14 cellular contexts compared by ENCODE assay signal in the genomic region with DNA sequence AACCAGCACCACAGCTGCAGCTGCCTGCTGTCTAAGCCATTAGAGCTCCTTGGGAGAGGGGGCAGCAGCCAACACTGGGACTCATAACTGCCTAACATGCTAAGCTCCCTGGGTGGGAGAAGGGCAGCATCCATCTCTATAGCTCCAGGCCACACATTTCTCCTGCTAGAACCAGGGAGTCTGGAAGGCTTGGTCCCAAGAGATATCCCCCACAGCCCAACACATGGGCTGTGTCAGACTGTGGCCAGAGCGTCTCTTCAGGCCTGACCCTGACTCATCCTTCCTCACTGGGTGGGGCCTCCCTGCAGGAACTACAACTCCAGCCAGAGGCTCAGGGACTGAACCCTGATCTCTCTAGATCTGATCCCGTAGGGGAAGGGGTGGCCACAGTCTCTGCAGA.
DNase-seq lines count a peak whose midpoint lies in the region; ATAC-seq and TF ChIP-seq lines count a peak whose summit lies in the region.
"Had no signal": no experiment of that assay in that cellular context is flagged by ENCODE, and none has a peak within 500 bp of the region (broad histone marks: within the 10 kb centered on the region; RNA-seq: fewer than 3 reads in every experiment).

No MANE protein-coding gene starts in this region.

- dilution Hi-C loops in mammary epithelial cell (cut with HindIII; ENCODE audit: low sequenced_read_pairs) = no loop called here

- DNase-seq in EL (peak; percentile 67), M059J (ENCODE audit: low read depth) (peak; percentile 47), mammary epithelial cell (peak; percentile 11), mesenchymal stem cell (peak; percentile 55), amygdala (lab: John Stamatoyannopoulos, UW) (no peak), ecto neural progenitor cell (ENCODE audit: low spot score) (no peak)
- DNase-seq: activated CD4-positive, alpha-beta T cell treated with anti-CD3 and anti-CD28 coated beads for 4 hours; H7; NCI-H187; stimulated activated naive B cell treated with anti-CD40 and anti-IgM and Interleukin-4, amounts not matched to agents 10 μg/mL and 1 μg/mL and 100 μg/mL, for 72 hours had no signal

- H3K9me3 ChIP-seq in mammary epithelial cell (replicated peaks; ENCODE audit: insufficient read depth, low read length) = peaks cover 3% of the 10 kb centered on the region
- no peaks in the 10 kb centered on the region for H3K9me3 ChIP-seq in mesenchymal stem cell (ENCODE audit: control insufficient read depth, low read length)

- no peak overlapping the region for H3K14ac ChIP-seq in mesenchymal stem cell (ENCODE audit: low read length in 2 of 2)

- in situ Hi-C loops in mammary epithelial cell (cut with MboI; ENCODE audit: low sequenced_read_pairs in 2 of 2) = no loop called here

- H3K27me3 ChIP-seq in mammary epithelial cell (ENCODE audit: insufficient read depth, low read length) (no peaks in the 10 kb centered on the region), mesenchymal stem cell (ENCODE audit: control insufficient read depth in 1 of 2, insufficient read depth in 1 of 2, low read length in 2 of 2) (no peaks in the 10 kb centered on the region)
- H3K27me3 ChIP-seq: heart left ventricle, tibial nerve had no signal

- H3K79me1 ChIP-seq in mesenchymal stem cell (replicated peaks; ENCODE audit: low read length, poor library complexity, severe bottlenecking) = no peaks in the 10 kb centered on the region

- H3K4me1 ChIP-seq in mammary epithelial cell (ENCODE audit: insufficient read depth, low read length) = no peaks in the 10 kb centered on the region
- peaks cover 5% of the 10 kb centered on the region for H3K4me1 ChIP-seq in mesenchymal stem cell (ENCODE audit: control insufficient read depth, insufficient read depth, low read depth, low read length)
- H3K4me1 ChIP-seq: heart left ventricle, tibial nerve had no signal

- peak overlapping the region in 1 of 2 experiments; percentile 21 for H3K4ac ChIP-seq in mesenchymal stem cell (ENCODE audit: low read depth in 1 of 2, low read length in 2 of 2)

- H3K18ac ChIP-seq in mesenchymal stem cell (ENCODE audit: low read depth in 1 of 2, low read length in 2 of 2) = peak overlapping the region in 1 of 2 experiments; percentile 74

- H3K9ac ChIP-seq in mammary epithelial cell (ENCODE audit: insufficient read depth, low read length) (no peak overlapping the region), mesenchymal stem cell (ENCODE audit: low read length) (no peak overlapping the region)

- H3K79me2 ChIP-seq in mammary epithelial cell (ENCODE audit: insufficient read depth, low read length) = no peaks in the 10 kb centered on the region

- no peak overlapping the region for H2BK5ac ChIP-seq in mesenchymal stem cell (ENCODE audit: low read depth, low read length, poor library complexity, severe bottlenecking)

- H3K4me2 ChIP-seq in mammary epithelial cell (ENCODE audit: insufficient read depth, low read depth, low read length) (no peak overlapping the region), mesenchymal stem cell (ENCODE audit: low read length, poor library complexity, severe bottlenecking) (no peak overlapping the region)

- no peak overlapping the region for H3K27ac ChIP-seq in mammary epithelial cell (ENCODE audit: insufficient read depth, low read depth, low read length)
- H3K27ac ChIP-seq in mesenchymal stem cell (ENCODE audit: low read length, poor library complexity, severe bottlenecking) = no peak overlapping the region
- H3K27ac ChIP-seq: heart left ventricle, tibial nerve had no signal

- no peaks in the 10 kb centered on the region for H4K20me1 ChIP-seq in mammary epithelial cell (ENCODE audit: insufficient read depth, low read length)

- ATAC-seq in GM18868 (IDR thresholded peaks at IDR 0.05; ENCODE audit: unreplicated experiment) (no peak), HG03135 (IDR thresholded peaks at IDR 0.05; ENCODE audit: unreplicated experiment) (no peak)
- ATAC-seq: heart left ventricle; stimulated activated naive B cell treated with anti-CD40 and anti-IgM and Interleukin-4, amounts not matched to agents 10 μg/mL and 1 μg/mL and 100 μg/mL, for 72 hours had no signal

- H2BK120ac ChIP-seq in mesenchymal stem cell (ENCODE audit: low read depth, low read length) = no peak overlapping the region

- H3K36me3 ChIP-seq in mammary epithelial cell (ENCODE audit: insufficient read depth, low read length) = no peaks in the 10 kb centered on the region
- H3K36me3 ChIP-seq in mesenchymal stem cell (ENCODE audit: control insufficient read depth in 1 of 2, insufficient read depth in 2 of 2, low read depth in 1 of 2, low read length in 2 of 2) = no peaks in the 10 kb centered on the region
- H3K36me3 ChIP-seq: heart left ventricle, tibial nerve had no signal

- no peak for TF ChIP-seq CTCF in mammary epithelial cell (conservative IDR thresholded peaks at IDR 0.05 in 1 of 2, IDR thresholded peaks at IDR 0.05 in 1 of 2; ENCODE audit: extremely low read depth in 1 of 2, insufficient read depth in 1 of 2, low read depth in 1 of 2, low read length in 2 of 2)

- no peak overlapping the region for H2AFZ ChIP-seq in mammary epithelial cell (ENCODE audit: low read depth, low read length)
- H2AFZ ChIP-seq in mesenchymal stem cell (ENCODE audit: low read depth, low read length) = no peak overlapping the region

- intact Hi-C loops in mammary epithelial cell (cut with micrococcal nuclease) = no loop called here

- H3K4me3 ChIP-seq in mammary epithelial cell (replicated peaks in 1 of 3; ENCODE audit: insufficient read depth in 1 of 3, low read depth in 2 of 3, low read length in 3 of 3) (no peak overlapping the region), mesenchymal stem cell (ENCODE audit: insufficient read depth in 1 of 2, low read depth in 1 of 2, low read length in 2 of 2) (no peak overlapping the region)
- H3K4me3 ChIP-seq: heart left ventricle, tibial nerve had no signal

- CTCF ChIA-PET in mammary epithelial cell (lab: Charles Lee; ENCODE audit: low non-redundant PET) = no interaction called here

- WGBS in mammary epithelial cell (ENCODE audit: low coverage, missing lambda C conversion rate) = 57% methylated on average over 2 of the region's 2 CpGs
- 35% methylated on average over 2 of the region's 2 CpGs for WGBS in mesenchymal stem cell

- H4K8ac ChIP-seq in mesenchymal stem cell (ENCODE audit: low read length) = peak overlapping the region; percentile 33

- H2AK5ac ChIP-seq in mesenchymal stem cell (ENCODE audit: low read length, severe bottlenecking) = no peak overlapping the region

- H4K91ac ChIP-seq in mesenchymal stem cell (ENCODE audit: low read length) = no peak overlapping the region

- H2BK12ac ChIP-seq in mesenchymal stem cell (ENCODE audit: low read length in 2 of 2) = peak overlapping the region in 1 of 2 experiments; percentile 15

- BruUV-seq in mammary epithelial cell (replicated peaks; lab: Mats Ljungman, UMichigan) = no TSS peak

- H2BK15ac ChIP-seq in mesenchymal stem cell (ENCODE audit: low read depth, poor library complexity, severe bottlenecking) = no peak overlapping the region

- H3K23ac ChIP-seq in mesenchymal stem cell (ENCODE audit: low read length in 2 of 2) = no peak overlapping the region

Comparison
In these comparisons a context has a peak if more than half of its experiments do, and no peak if none do; other contexts are left out.
1. DNase-seq: peak in EL (single experiment), M059J (single experiment), mammary epithelial cell (single experiment) and mesenchymal stem cell (single experiment); none in amygdala (0 of 56) and ecto neural progenitor cell (single experiment).